In the genomic region with DNA sequence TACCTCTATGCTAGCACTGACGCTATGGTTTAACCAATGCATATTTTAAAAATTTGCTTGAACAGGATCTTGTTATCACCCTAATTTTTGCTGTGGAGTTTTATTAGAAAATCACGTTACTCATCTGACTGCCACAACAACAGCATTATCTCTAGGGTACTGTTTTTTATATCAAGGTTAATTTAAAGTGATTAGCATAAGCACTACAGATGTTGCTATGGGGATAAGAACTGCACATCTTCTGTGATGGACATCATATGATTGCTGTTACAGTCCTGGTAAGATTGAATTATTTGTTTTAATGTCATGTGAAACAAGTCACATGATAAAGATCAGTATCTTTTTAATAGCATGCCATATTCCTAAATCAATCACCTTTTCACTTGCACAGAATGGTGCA, we compare ENCODE assay signal across 2 cellular contexts.
TF ChIP-seq lines count a peak whose summit lies in the region.

No MANE protein-coding gene starts in this region.

TF ChIP-seq in SK-N-SH, 30 proteins besides CTCF, POLR2A, EP300 and RAD21 (continued from another document):
- TF ChIP-seq, protein P1, sequence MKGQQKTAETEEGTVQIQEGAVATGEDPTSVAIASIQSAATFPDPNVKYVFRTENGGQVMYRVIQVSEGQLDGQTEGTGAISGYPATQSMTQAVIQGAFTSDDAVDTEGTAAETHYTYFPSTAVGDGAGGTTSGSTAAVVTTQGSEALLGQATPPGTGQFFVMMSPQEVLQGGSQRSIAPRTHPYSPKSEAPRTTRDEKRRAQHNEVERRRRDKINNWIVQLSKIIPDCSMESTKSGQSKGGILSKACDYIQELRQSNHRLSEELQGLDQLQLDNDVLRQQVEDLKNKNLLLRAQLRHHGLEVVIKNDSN (IDR thresholded peaks at IDR 0.05; ENCODE audit: borderline replicate concordance, low read depth) = peak; percentile 29; the same call in 1 of the 2 replicates
- TF ChIP-seq GATA2 (CRISPR knock-in tag; IDR thresholded peaks at IDR 0.05) (peak; percentile 93), TCF12 (IDR thresholded peaks at IDR 0.05) (no peak; the same call in 1 of the 2 replicates), FOXJ3 (CRISPR knock-in tag; IDR thresholded peaks at IDR 0.05) (peak; percentile 83)
TF ChIP-seq in SK-N-SH: peak in this region for 5.

TF ChIP-seq in neural cell, 6 proteins besides CTCF, POLR2A, EP300 and RAD21 (continued from another document):
- TF ChIP-seq, protein P2, sequence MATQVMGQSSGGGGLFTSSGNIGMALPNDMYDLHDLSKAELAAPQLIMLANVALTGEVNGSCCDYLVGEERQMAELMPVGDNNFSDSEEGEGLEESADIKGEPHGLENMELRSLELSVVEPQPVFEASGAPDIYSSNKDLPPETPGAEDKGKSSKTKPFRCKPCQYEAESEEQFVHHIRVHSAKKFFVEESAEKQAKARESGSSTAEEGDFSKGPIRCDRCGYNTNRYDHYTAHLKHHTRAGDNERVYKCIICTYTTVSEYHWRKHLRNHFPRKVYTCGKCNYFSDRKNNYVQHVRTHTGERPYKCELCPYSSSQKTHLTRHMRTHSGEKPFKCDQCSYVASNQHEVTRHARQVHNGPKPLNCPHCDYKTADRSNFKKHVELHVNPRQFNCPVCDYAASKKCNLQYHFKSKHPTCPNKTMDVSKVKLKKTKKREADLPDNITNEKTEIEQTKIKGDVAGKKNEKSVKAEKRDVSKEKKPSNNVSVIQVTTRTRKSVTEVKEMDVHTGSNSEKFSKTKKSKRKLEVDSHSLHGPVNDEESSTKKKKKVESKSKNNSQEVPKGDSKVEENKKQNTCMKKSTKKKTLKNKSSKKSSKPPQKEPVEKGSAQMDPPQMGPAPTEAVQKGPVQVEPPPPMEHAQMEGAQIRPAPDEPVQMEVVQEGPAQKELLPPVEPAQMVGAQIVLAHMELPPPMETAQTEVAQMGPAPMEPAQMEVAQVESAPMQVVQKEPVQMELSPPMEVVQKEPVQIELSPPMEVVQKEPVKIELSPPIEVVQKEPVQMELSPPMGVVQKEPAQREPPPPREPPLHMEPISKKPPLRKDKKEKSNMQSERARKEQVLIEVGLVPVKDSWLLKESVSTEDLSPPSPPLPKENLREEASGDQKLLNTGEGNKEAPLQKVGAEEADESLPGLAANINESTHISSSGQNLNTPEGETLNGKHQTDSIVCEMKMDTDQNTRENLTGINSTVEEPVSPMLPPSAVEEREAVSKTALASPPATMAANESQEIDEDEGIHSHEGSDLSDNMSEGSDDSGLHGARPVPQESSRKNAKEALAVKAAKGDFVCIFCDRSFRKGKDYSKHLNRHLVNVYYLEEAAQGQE (IDR thresholded peaks at IDR 0.05; ENCODE audit: borderline replicate concordance) = no peak
- TF ChIP-seq POLR2AphosphoS5 (IDR thresholded peaks at IDR 0.05) (no peak), MXI1 (conservative IDR thresholded peaks at IDR 0.05; ENCODE audit: poor library complexity, severe bottlenecking) (no peak), EZH2 (IDR thresholded peaks at IDR 0.05; ENCODE audit: borderline replicate concordance, insufficient read depth, low read length, poor library complexity, severe bottlenecking) (no peak)
